27 cellular contexts compared by ENCODE assay signal in the genomic region with DNA sequence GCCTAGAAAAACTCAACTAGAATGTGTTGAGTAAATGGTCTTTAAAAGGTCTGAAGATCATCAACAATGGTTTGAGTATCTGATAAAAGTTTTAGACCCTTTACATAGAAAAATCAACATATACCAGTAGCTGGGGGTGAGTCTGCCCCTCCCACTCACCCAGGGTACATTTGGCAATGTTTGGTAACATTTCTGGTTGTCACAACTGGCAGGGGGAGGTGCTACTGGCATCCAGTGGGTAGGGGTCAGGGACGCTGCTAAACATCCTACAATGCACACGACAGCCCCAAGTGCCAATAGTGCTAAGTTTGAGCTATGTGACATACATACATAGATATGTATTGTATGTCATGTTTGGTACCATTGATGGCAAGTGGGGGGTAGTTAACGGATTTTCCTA. TPM values are rescaled to one million over a fixed set of nuclear protein-coding genes. Genes with fewer than 3 reads are reported as not detected.
DNase-seq lines count a peak whose midpoint lies in the region; ATAC-seq and TF ChIP-seq lines count a peak whose summit lies in the region.
"Had no signal": no experiment of that assay in that cellular context is flagged by ENCODE, and none has a peak within 500 bp of the region (broad histone marks: within the 10 kb centered on the region; RNA-seq: fewer than 3 reads in every experiment).

No MANE protein-coding gene starts in this region.

- H3K27ac Mint-ChIP-seq in CD14-positive monocyte = peak overlapping the region in 6 of 7 donors; percentile 82 to 99 (median 96)
- no peak overlapping the region for H3K27ac Mint-ChIP-seq in GM23338
- peak overlapping the region; percentile 66 for H3K27ac Mint-ChIP-seq in T-helper 17 cell
- peak overlapping the region in 2 of 9 donors; percentile 33 to 95 for H3K27ac Mint-ChIP-seq in naive thymus-derived CD4-positive, alpha-beta T cell

- H3K27ac ChIP-seq in GM23338 (ENCODE audit: low read depth) = peak overlapping the region; percentile 98
- no peak overlapping the region for H3K27ac ChIP-seq in naive thymus-derived CD4-positive, alpha-beta T cell (ENCODE audit: low read depth, low read length)
- H3K27ac ChIP-seq: right lobe of liver, stomach, tibial artery had no signal

- TF ChIP-seq CTCF in CD14-positive monocyte (IDR thresholded peaks at IDR 0.05) = no peak
- no peak for TF ChIP-seq CTCF in GM23338 (conservative IDR thresholded peaks at IDR 0.05; ENCODE audit: low read depth in 2 of 2)

- POLR2A ChIA-PET in naive thymus-derived CD4-positive, alpha-beta T cell (lab: Charles Lee) = no interaction called here

- peaks cover 2 to 29% of the 10 kb centered on the region in 2 donors for H3K36me3 Mint-ChIP-seq in CD14-positive monocyte
- H3K36me3 Mint-ChIP-seq in GM23338 (ENCODE audit: low read depth) = no peaks in the 10 kb centered on the region
- H3K36me3 Mint-ChIP-seq in T-helper 17 cell (ENCODE audit: low read depth) = peaks cover 3% of the 10 kb centered on the region
- peaks cover 0 to 6% (median 0%) of the 10 kb centered on the region in 5 donors for H3K36me3 Mint-ChIP-seq in naive thymus-derived CD4-positive, alpha-beta T cell
- H3K36me3 Mint-ChIP-seq: CD8-positive, alpha-beta T cell had no signal

- H3K9me3 Mint-ChIP-seq in CD14-positive monocyte (peaks cover 0 to 13% (median 6%) of the 10 kb centered on the region in 7 donors), GM23338 (peaks cover 4% of the 10 kb centered on the region; the same call in 1 of the 3 replicates)
- H3K9me3 Mint-ChIP-seq in naive thymus-derived CD4-positive, alpha-beta T cell = peaks cover 0 to 5% (median 0%) of the 10 kb centered on the region in 11 donors
- H3K9me3 Mint-ChIP-seq: CD8-positive, alpha-beta T cell had no signal

- H3K4me2 ChIP-seq in GM23338 = peak overlapping the region; percentile 70

- H4K20me1 ChIP-seq in GM23338 (replicated peaks; ENCODE audit: insufficient read depth) = no peaks in the 10 kb centered on the region

- no peaks in the 10 kb centered on the region for H3K36me3 ChIP-seq in GM23338 (ENCODE audit: insufficient read depth)
- no peaks in the 10 kb centered on the region for H3K36me3 ChIP-seq in naive thymus-derived CD4-positive, alpha-beta T cell (ENCODE audit: control insufficient read depth in 2 of 3, insufficient read depth in 3 of 3, low read length in 3 of 3)
- H3K36me3 ChIP-seq: right lobe of liver, stomach, tibial artery had no signal

- H3K4me1 ChIP-seq in GM23338 (ENCODE audit: insufficient read depth) = peaks cover 55% of the 10 kb centered on the region
- H3K4me1 ChIP-seq in naive thymus-derived CD4-positive, alpha-beta T cell (ENCODE audit: control insufficient read depth in 2 of 2, insufficient read depth in 2 of 2, low read length in 2 of 2) = peaks cover 46 to 49% of the 10 kb centered on the region in 2 donors
- H3K4me1 ChIP-seq: right lobe of liver had no signal

- intact Hi-C loops in CD14-positive monocyte (cut with micrococcal nuclease) = loop anchor here (5.0 to 10.0 kb wide), 2 partner anchors 94 to 199 kb away; a partner anchor contains a TSS
- intact Hi-C loops in naive thymus-derived CD4-positive, alpha-beta T cell (cut with micrococcal nuclease) = loop anchor here in 1 of 2 donors (5.0 kb wide), 1 partner anchor 34 kb away; a partner anchor contains a TSS

- H3K9me2 ChIP-seq in GM23338 (ENCODE audit: insufficient read depth) = no peaks in the 10 kb centered on the region

- H3K27me3 ChIP-seq in GM23338 (ENCODE audit: insufficient read depth) = no peaks in the 10 kb centered on the region
- peaks cover 1 to 3% of the 10 kb centered on the region in 2 donors for H3K27me3 ChIP-seq in naive thymus-derived CD4-positive, alpha-beta T cell (ENCODE audit: control insufficient read depth in 2 of 2, insufficient read depth in 2 of 2, low read length in 2 of 2)

- no peak overlapping the region for H2AFZ ChIP-seq in GM23338

- no peaks in the 10 kb centered on the region for H3K9me3 ChIP-seq in T-helper 17 cell (ENCODE audit: control insufficient read depth, low read length, poor library complexity, severe bottlenecking)
- no peaks in the 10 kb centered on the region for H3K9me3 ChIP-seq in naive thymus-derived CD4-positive, alpha-beta T cell (ENCODE audit: control insufficient read depth in 2 of 3, low read length in 3 of 3)
- H3K9me3 ChIP-seq: right lobe of liver, stomach, tibial artery had no signal

- H3K4me3 Mint-ChIP-seq in CD14-positive monocyte (peak overlapping the region in 1 of 2 donors; percentile 53), GM23338 (no peak overlapping the region; the same call in 2 of the 3 replicates), T-helper 17 cell (peak overlapping the region; percentile 58)
- H3K4me3 Mint-ChIP-seq in naive thymus-derived CD4-positive, alpha-beta T cell = peak overlapping the region in 9 of 10 donors; percentile 51 to 85 (median 76)

- no peaks in the 10 kb centered on the region for H3K79me2 ChIP-seq in GM23338 (replicated peaks; ENCODE audit: insufficient read depth)

- ATAC-seq in GM23338 (no peak), T-helper 17 cell (no peak), GM21390 (IDR thresholded peaks at IDR 0.05; ENCODE audit: unreplicated experiment) (no peak), HG02610 (IDR thresholded peaks at IDR 0.05; ENCODE audit: unreplicated experiment) (no peak)
- ATAC-seq in naive thymus-derived CD4-positive, alpha-beta T cell = no peak
- ATAC-seq: CD8-positive, alpha-beta T cell had no signal

- DNase-seq in CD14-positive monocyte (ENCODE audit: low spot score) (no peak), GM23338 (ENCODE audit: low spot score) (no peak), T-helper 17 cell (no peak), HK-2 (ENCODE audit: unreplicated experiment) (no peak), NCI-H774 (lab: John Stamatoyannopoulos, UW) (no peak)
- DNase-seq in naive thymus-derived CD4-positive, alpha-beta T cell = no peak
- DNase-seq: activated CD4-positive, alpha-beta T cell treated with anti-CD3 and anti-CD28 coated beads for 48 hours; activated CD8-positive, alpha-beta memory T cell treated with anti-CD3 and anti-CD28 coated beads, Interleukin-2, amount 50 U/mL, for 4 hours; CD8-positive, alpha-beta T cell; DMS153; foreskin fibroblast; KBM-7; mesenchymal stem cell; NCI-H1092; NCI-H187 treated with DMSO at 0.1 percent for 48 hours; NCI-H69; posterior cingulate gyrus; stomach; tibial artery had no signal

- H3K27me3 Mint-ChIP-seq in CD14-positive monocyte (ENCODE audit: low read depth in 3 of 3) (peaks cover 47 to 69% (median 61%) of the 10 kb centered on the region in 3 donors), GM23338 (ENCODE audit: insufficient read depth, low read depth, poor library complexity) (peaks cover 6% of the 10 kb centered on the region), T-helper 17 cell (peaks cover 25% of the 10 kb centered on the region)
- peaks cover 21 to 41% (median 29%) of the 10 kb centered on the region in 5 donors for H3K27me3 Mint-ChIP-seq in naive thymus-derived CD4-positive, alpha-beta T cell

- H3K4me3 ChIP-seq in GM23338 = no peak overlapping the region
- no peak overlapping the region for H3K4me3 ChIP-seq in naive thymus-derived CD4-positive, alpha-beta T cell (ENCODE audit: low read length)
- H3K4me3 ChIP-seq: right lobe of liver, stomach, tibial artery had no signal

- H3F3A ChIP-seq in GM23338 (replicated peaks; ENCODE audit: low read depth) = peaks cover 16% of the 10 kb centered on the region

- CTCF ChIA-PET in naive thymus-derived CD4-positive, alpha-beta T cell (lab: Charles Lee) = interaction anchor here (0.7 to 3.1 kb wide), 4 partner anchors 7 to 127 kb away, joined by 3 to 10 read pairs (median 6); no protein-coding TSS in a partner anchor

- H3K4me1 Mint-ChIP-seq in CD14-positive monocyte = peaks cover 87% of the 10 kb centered on the region
- H3K4me1 Mint-ChIP-seq in GM23338 = peaks cover 59% of the 10 kb centered on the region
- H3K4me1 Mint-ChIP-seq in T-helper 17 cell = peaks cover 58% of the 10 kb centered on the region
- peaks cover 60 to 91% (median 82%) of the 10 kb centered on the region in 7 donors for H3K4me1 Mint-ChIP-seq in naive thymus-derived CD4-positive, alpha-beta T cell

TF ChIP-seq in GM23338, 12 proteins besides CTCF, POLR2A, EP300 and RAD21 (continues in another document):
- TF ChIP-seq JUNB (IDR thresholded peaks at IDR 0.05; ENCODE audit: unreplicated experiment) = no peak
- TF ChIP-seq, protein P1, sequence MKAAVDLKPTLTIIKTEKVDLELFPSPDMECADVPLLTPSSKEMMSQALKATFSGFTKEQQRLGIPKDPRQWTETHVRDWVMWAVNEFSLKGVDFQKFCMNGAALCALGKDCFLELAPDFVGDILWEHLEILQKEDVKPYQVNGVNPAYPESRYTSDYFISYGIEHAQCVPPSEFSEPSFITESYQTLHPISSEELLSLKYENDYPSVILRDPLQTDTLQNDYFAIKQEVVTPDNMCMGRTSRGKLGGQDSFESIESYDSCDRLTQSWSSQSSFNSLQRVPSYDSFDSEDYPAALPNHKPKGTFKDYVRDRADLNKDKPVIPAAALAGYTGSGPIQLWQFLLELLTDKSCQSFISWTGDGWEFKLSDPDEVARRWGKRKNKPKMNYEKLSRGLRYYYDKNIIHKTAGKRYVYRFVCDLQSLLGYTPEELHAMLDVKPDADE (IDR thresholded peaks at IDR 0.05) = no peak
- TF ChIP-seq CREB1 (CRISPR knock-in tag; IDR thresholded peaks at IDR 0.05; ENCODE audit: low read depth) = no peak
- no peak for TF ChIP-seq STAT1 (IDR thresholded peaks at IDR 0.05; ENCODE audit: unreplicated experiment)
- no peak for TF ChIP-seq ZNF331 (CRISPR knock-in tag; IDR thresholded peaks at IDR 0.05; ENCODE audit: low read depth)

RNA-seq across cellular contexts. Expression of a gene that starts 2.7 kb away (rescaled TPM):
- polyA plus RNA-seq in CD14-positive monocyte (1 to 10 TPM in 1 of 2 donors, under 1 TPM in 1; 0.88 to 1.6 TPM), GM23338 (2016; fragmentation: Nextera tagmentation; extraction: Ambion mirVana) (4.1 and 4.3 TPM in 2 replicates)
- total RNA-seq in GM23338 (2014; rRNA removed; shearing (Covaris generic)) = 5.4 and 5.8 TPM in 2 replicates
- 1 to 10 TPM; 2.6 to 2.7 TPM for total RNA-seq in T-helper 17 cell
- total RNA-seq in naive thymus-derived CD4-positive, alpha-beta T cell = 10 to 100 TPM in 2 of 5 experiments, 1 to 10 TPM in 1, under 1 TPM in 2; 0.19 to 13.0 (median 1.9) TPM
- not detected for polyA plus RNA-seq in naive thymus-derived CD4-positive, alpha-beta T cell
- total RNA-seq: cerebellum, G401, myocyte, SK-MEL-5 had no signal
- polyA plus RNA-seq: AG04450 had no signal

RNA-seq across cellular contexts. Expression of a gene that starts 23.0 kb away (rescaled TPM):
- not detected for polyA plus RNA-seq in CD14-positive monocyte
- total RNA-seq in GM23338 (2014; rRNA removed; shearing (Covaris generic)) = 0.35 and 3.5 TPM in 2 replicates
- 8.4 and 9.8 TPM in 2 replicates for polyA plus RNA-seq in GM23338 (2016; fragmentation: Nextera tagmentation; extraction: Ambion mirVana)
- total RNA-seq in T-helper 17 cell = not detected
- total RNA-seq in naive thymus-derived CD4-positive, alpha-beta T cell = not detected
- polyA plus RNA-seq in naive thymus-derived CD4-positive, alpha-beta T cell = not detected
- total RNA-seq: myocyte had no signal

RNA-seq across cellular contexts. Expression of a gene that starts 34.0 kb away (rescaled TPM):
- polyA plus RNA-seq in CD14-positive monocyte (1 to 10 TPM; 2.7 to 3.1 TPM), GM23338 (2016; fragmentation: Nextera tagmentation; extraction: Ambion mirVana) (5.7 and 7.4 TPM in 2 replicates)
- 18.6 and 24.2 TPM in 2 replicates for total RNA-seq in GM23338 (2014; rRNA removed; shearing (Covaris generic))
- 100 to 1,000 TPM in 1 of 2 donors, 10 to 100 TPM in 1; 95.1 to 129 TPM for total RNA-seq in T-helper 17 cell
- 10 to 100 TPM; 39.9 to 95.2 (median 53.8) TPM for total RNA-seq in naive thymus-derived CD4-positive, alpha-beta T cell
- 10 to 100 TPM in 1 of 2 donors, 1 to 10 TPM in 1; 7.1 to 14.6 TPM for polyA plus RNA-seq in naive thymus-derived CD4-positive, alpha-beta T cell
